ENCODE assay signal across 12 cellular contexts in genomic region chr1:29708381-29708780, GRCh38.
DNase-seq lines count a peak whose midpoint lies in the region; ATAC-seq, FAIRE-seq and TF ChIP-seq lines count a peak whose summit lies in the region.
"Had no signal": no experiment of that assay in that cellular context is flagged by ENCODE, and none has a peak within 500 bp of the region (broad histone marks: within the 10 kb centered on the region; RNA-seq: fewer than 3 reads in every experiment).

No MANE protein-coding gene starts in this region.

- FAIRE-seq in RCC 7860 (lab: Jason Lieb, UNC): no peak
- FAIRE-seq in D721Med (lab: Jason Lieb, UNC): no peak
- FAIRE-seq in GM19239 (lab: Jason Lieb, UNC): no peak

- no peak overlapping the region for H3K4me3 ChIP-seq in vagina
- H3K4me3 ChIP-seq: mucosa of descending colon had no signal

- no peak for ATAC-seq in natural killer cell treated with Interleukin-12 subunit alpha and Interleukin-12 subunit beta and Interleukin-15 and Interleukin-18, amount 100 ng/mL, for 72 hours
- ATAC-seq in natural killer cell: no peak
- ATAC-seq: mucosa of descending colon, T-helper 17 cell had no signal

- H3K27ac Mint-ChIP-seq in natural killer cell treated with Interleukin-12 subunit alpha and Interleukin-12 subunit beta and Interleukin-15 and Interleukin-18, amount 100 ng/mL, for 72 hours: peak overlapping the region; percentile 94 to 98
- H3K27ac Mint-ChIP-seq in natural killer cell: no peak overlapping the region
- H3K27ac Mint-ChIP-seq: activated T-cell treated with anti-CD3 and anti-CD28 coated beads, Interleukin-2, amount 50 U/mL, for 24 hours; T-helper 17 cell had no signal

- TF ChIP-seq POLR2A in vagina (IDR thresholded peaks at IDR 0.05): no peak

- H3K36me3 ChIP-seq in vagina: no peaks in the 10 kb centered on the region

- peak overlapping the region; percentile 47 for H3K27ac ChIP-seq in vagina

- peaks cover 4% of the 10 kb centered on the region for H3K36me3 Mint-ChIP-seq in natural killer cell treated with Interleukin-12 subunit alpha and Interleukin-12 subunit beta and Interleukin-15 and Interleukin-18, amount 100 ng/mL, for 72 hours
- H3K36me3 Mint-ChIP-seq in natural killer cell: no peaks in the 10 kb centered on the region

- no peaks in the 10 kb centered on the region for H3K9me3 Mint-ChIP-seq in natural killer cell treated with Interleukin-12 subunit alpha and Interleukin-12 subunit beta and Interleukin-15 and Interleukin-18, amount 100 ng/mL, for 72 hours
- H3K9me3 Mint-ChIP-seq in natural killer cell: no peaks in the 10 kb centered on the region
- H3K9me3 Mint-ChIP-seq: activated T-cell treated with anti-CD3 and anti-CD28 coated beads, Interleukin-2, amount 50 U/mL, for 24 hours had no signal

- no peaks in the 10 kb centered on the region for H3K27me3 ChIP-seq in vagina

- intact Hi-C loops in natural killer cell (cut with micrococcal nuclease) (no loop called here), vagina (cut with DNase I) (no loop called here)

- peak overlapping the region; percentile 65 for H3K4me3 Mint-ChIP-seq in natural killer cell treated with Interleukin-12 subunit alpha and Interleukin-12 subunit beta and Interleukin-15 and Interleukin-18, amount 100 ng/mL, for 72 hours
- H3K4me3 Mint-ChIP-seq in natural killer cell: no peak overlapping the region
- H3K4me3 Mint-ChIP-seq: activated T-cell treated with anti-CD3 and anti-CD28 coated beads, Interleukin-2, amount 50 U/mL, for 24 hours; T-helper 17 cell had no signal

- H3K4me1 Mint-ChIP-seq in natural killer cell treated with Interleukin-12 subunit alpha and Interleukin-12 subunit beta and Interleukin-15 and Interleukin-18, amount 100 ng/mL, for 72 hours (ENCODE audit: low read depth in 2 of 2): peaks cover 45 to 49% of the 10 kb centered on the region in 2 donors
- peaks cover 0 to 4% of the 10 kb centered on the region in 2 donors for H3K4me1 Mint-ChIP-seq in natural killer cell

- peaks cover 29 to 31% of the 10 kb centered on the region in 2 donors for H3K27me3 Mint-ChIP-seq in natural killer cell treated with Interleukin-12 subunit alpha and Interleukin-12 subunit beta and Interleukin-15 and Interleukin-18, amount 100 ng/mL, for 72 hours
- H3K27me3 Mint-ChIP-seq in natural killer cell (ENCODE audit: low read depth in 2 of 2): peaks cover 23 to 61% of the 10 kb centered on the region in 2 donors

- H3K4me1 ChIP-seq in vagina: peaks cover 23% of the 10 kb centered on the region

- TF ChIP-seq CTCF in natural killer cell (IDR thresholded peaks at IDR 0.05) (no peak), vagina (IDR thresholded peaks at IDR 0.05) (no peak), D721Med (IDR thresholded peaks at IDR 0.05; ENCODE audit: insufficient read depth, missing control alignments) (no peak)

- DNase-seq in natural killer cell treated with Interleukin-12 subunit alpha and Interleukin-12 subunit beta and Interleukin-15 and Interleukin-18, amount 100 ng/mL, for 72 hours (ENCODE audit: low spot score): no peak
- DNase-seq in natural killer cell (no peak), RCC 7860 (ENCODE audit: low spot score) (peak; percentile 16), fibroblast of peridontal ligament (ENCODE audit: extremely low read depth) (peak; percentile 28), vagina (ENCODE audit: extremely low spot score in 2 of 2) (no peak), D721Med (ENCODE audit: insufficient read length, low spot score) (no peak), GM19239 (ENCODE audit: insufficient read length, low spot score) (no peak)
- no peak for DNase-seq in NK-92 treated with Interleukin-12 subunit alpha and Interleukin-12 subunit beta, amount 100 ng/mL, for 24 hours (lab: John Stamatoyannopoulos, UW)
- DNase-seq: activated T-cell treated with anti-CD3 and anti-CD28 coated beads, Interleukin-2, amount 50 U/mL, for 24 hours; mucosa of descending colon; NCI-H510A; T-helper 17 cell had no signal

- no peaks in the 10 kb centered on the region for H3K9me3 ChIP-seq in vagina
- H3K9me3 ChIP-seq: mucosa of descending colon had no signal

Comparison
In these comparisons a context has a peak if more than half of its experiments do, and no peak if none do; other contexts are left out.
1. H3K27ac Mint-ChIP-seq: peak in natural killer cell treated with Interleukin-12 subunit alpha and Interleukin-12 subunit beta and Interleukin-15 and Interleukin-18, amount 100 ng/mL, for 72 hours (2 of 2); none in natural killer cell (0 of 2).
2. DNase-seq: peak in RCC 7860 (single experiment) and fibroblast of peridontal ligament (single experiment); none in natural killer cell treated with Interleukin-12 subunit alpha and Interleukin-12 subunit beta and Interleukin-15 and Interleukin-18, amount 100 ng/mL, for 72 hours (single experiment), natural killer cell (single experiment), vagina (0 of 2), NK-92 treated with Interleukin-12 subunit alpha and Interleukin-12 subunit beta, amount 100 ng/mL, for 24 hours (single experiment), D721Med (single experiment) and GM19239 (single experiment).